26 cellular contexts compared by ENCODE assay signal in genomic region chr4:62408467-62408866, GRCh38.
DNase-seq lines count a peak whose midpoint lies in the region; ATAC-seq and TF ChIP-seq lines count a peak whose summit lies in the region.
"Had no signal": no experiment of that assay in that cellular context is flagged by ENCODE, and none has a peak within 500 bp of the region (broad histone marks: within the 10 kb centered on the region; RNA-seq: fewer than 3 reads in every experiment).

No MANE protein-coding gene starts in this region.

- CTCF ChIA-PET in MCF 10A (lab: Yijun Ruan, JAX), result interaction anchor here (0.8 kb wide), 1 partner anchor 1364 kb away, joined by 3 read pairs; no protein-coding TSS in a partner anchor

- POLR2A ChIA-PET in MCF 10A (lab: Yijun Ruan, JAX), result no interaction called here

- peak; percentile 28 for TF ChIP-seq CTCF in MCF 10A (IDR thresholded peaks at IDR 0.05; ENCODE audit: unreplicated experiment)
- TF ChIP-seq CTCF in breast epithelium (IDR thresholded peaks at IDR 0.05), result no peak
- peak; percentile 35 for TF ChIP-seq CTCF in RWPE2 (IDR thresholded peaks at IDR 0.05; ENCODE audit: poor library complexity, severe bottlenecking)
- peak; percentile 30 for TF ChIP-seq CTCF in fibroblast of pulmonary artery (IDR thresholded peaks at IDR 0.05; ENCODE audit: low read length, missing control alignments)
- TF ChIP-seq CTCF in type B pancreatic cell (conservative IDR thresholded peaks at IDR 0.05), result peak; percentile 32
- no peak for TF ChIP-seq CTCF in prostate gland (IDR thresholded peaks at IDR 0.05)

- intact Hi-C loops in MCF 10A (cut with micrococcal nuclease) (loop anchor here (10.0 kb wide), 1 partner anchor 236 kb away; no protein-coding TSS in a partner anchor), breast epithelium (cut with DNase I; ENCODE audit: low total_unique reads) (no loop called here), prostate gland (cut with DNase I) (no loop called here)

- H3K4me1 Mint-ChIP-seq in MCF 10A (ENCODE audit: insufficient read depth, unreplicated experiment), result no peaks in the 10 kb centered on the region
- H3K4me1 Mint-ChIP-seq in type B pancreatic cell (ENCODE audit: unreplicated experiment), result no peaks in the 10 kb centered on the region
- H3K4me1 Mint-ChIP-seq: B cell; central memory CD8-positive, alpha-beta T cell; H9; neural progenitor cell had no signal

- DNase-seq in MCF 10A (ENCODE audit: unreplicated experiment) (peak; percentile 9), breast epithelium (ENCODE audit: low spot score in 2 of 2) (no peak), RWPE2 (ENCODE audit: low spot score) (no peak), fibroblast of pulmonary artery (ENCODE audit: low read depth) (peak; percentile 25), type B pancreatic cell (ENCODE audit: extremely low spot score, unreplicated experiment) (no peak), prostate gland (ENCODE audit: low spot score) (no peak), C1 segment of cervical spinal cord (lab: John Stamatoyannopoulos, UW) (no peak)
- DNase-seq: activated CD8-positive, alpha-beta T cell treated with anti-CD3 and anti-CD28 coated beads for 36 hours; activated T-cell treated with anti-CD3 and anti-CD28 coated beads for 4 hours; GF-D8; H9; head of caudate nucleus; KBM-7; kidney glomerular epithelial cell; NCI-H2107; NCI-H774; stimulated activated CD4-positive, alpha-beta T cell treated with anti-CD3 and anti-CD28 coated beads, Interleukin-15, amount 100 ng/mL, for 24 hours; stimulated activated naive CD8-positive, alpha-beta T cell treated with anti-CD3 and anti-CD28 coated beads, Interleukin-15, Interleukin-2, amounts not matched to agents 100 U/mL and 50 U/mL, for 24 hours; testis had no signal

- H3K27me3 Mint-ChIP-seq in MCF 10A (ENCODE audit: insufficient read depth, unreplicated experiment) (no peaks in the 10 kb centered on the region), type B pancreatic cell (no peaks in the 10 kb centered on the region)
- H3K27me3 Mint-ChIP-seq: activated CD8-positive, alpha-beta T cell treated with anti-CD3 and anti-CD28 coated beads for 36 hours; activated naive CD8-positive, alpha-beta T cell; B cell; central memory CD8-positive, alpha-beta T cell had no signal

- H3K27me3 ChIP-seq in breast epithelium, result no peaks in the 10 kb centered on the region
- H3K27me3 ChIP-seq in RWPE2 (ENCODE audit: insufficient read depth, poor library complexity, severe bottlenecking), result no peaks in the 10 kb centered on the region
- H3K27me3 ChIP-seq in prostate gland (replicated peaks; ENCODE audit: insufficient read depth), result no peaks in the 10 kb centered on the region
- H3K27me3 ChIP-seq: neural progenitor cell, testis had no signal

- ATAC-seq in RWPE2 (ENCODE audit: low read depth) (no peak), GM18858 (IDR thresholded peaks at IDR 0.05; ENCODE audit: unreplicated experiment) (no peak)
- ATAC-seq: A549; activated CD8-positive, alpha-beta T cell treated with anti-CD3 and anti-CD28 coated beads for 36 hours; stimulated activated naive CD8-positive, alpha-beta T cell treated with anti-CD3 and anti-CD28 coated beads, Interleukin-15, Interleukin-2, amounts not matched to agents 100 U/mL and 50 U/mL, for 24 hours had no signal

- no peaks in the 10 kb centered on the region for H3K9me3 Mint-ChIP-seq in MCF 10A (ENCODE audit: unreplicated experiment)
- no peaks in the 10 kb centered on the region for H3K9me3 Mint-ChIP-seq in type B pancreatic cell
- H3K9me3 Mint-ChIP-seq: H9, neural progenitor cell had no signal

- H3K4me3 ChIP-seq in breast epithelium (no peak overlapping the region), RWPE2 (ENCODE audit: severe bottlenecking) (no peak overlapping the region), fibroblast of pulmonary artery (replicated peaks; ENCODE audit: low read depth, low read length) (no peak overlapping the region), prostate gland (no peak overlapping the region)
- H3K4me3 ChIP-seq: A549, neural progenitor cell, testis had no signal

- H3K27ac Mint-ChIP-seq in MCF 10A (ENCODE audit: low read depth, unreplicated experiment), result no peak overlapping the region
- no peak overlapping the region for H3K27ac Mint-ChIP-seq in type B pancreatic cell
- H3K27ac Mint-ChIP-seq: activated CD8-positive, alpha-beta T cell treated with anti-CD3 and anti-CD28 coated beads for 36 hours; activated naive CD8-positive, alpha-beta T cell; B cell; H9; neural progenitor cell had no signal

- H3K9me3 ChIP-seq in breast epithelium (no peaks in the 10 kb centered on the region), RWPE2 (ENCODE audit: severe bottlenecking) (peaks cover 1% of the 10 kb centered on the region), prostate gland (no peaks in the 10 kb centered on the region)
- H3K9me3 ChIP-seq: A549, testis had no signal

- H3K4me1 ChIP-seq in breast epithelium, result no peaks in the 10 kb centered on the region
- H3K4me1 ChIP-seq in RWPE2 (ENCODE audit: insufficient read depth, poor library complexity, severe bottlenecking), result no peaks in the 10 kb centered on the region
- no peaks in the 10 kb centered on the region for H3K4me1 ChIP-seq in prostate gland (replicated peaks)
- H3K4me1 ChIP-seq: A549, neural progenitor cell, testis had no signal

- H3K36me3 ChIP-seq in breast epithelium, result no peaks in the 10 kb centered on the region
- no peaks in the 10 kb centered on the region for H3K36me3 ChIP-seq in RWPE2 (ENCODE audit: low read depth)
- H3K36me3 ChIP-seq in prostate gland, result no peaks in the 10 kb centered on the region
- H3K36me3 ChIP-seq: neural progenitor cell had no signal

- H3K4me3 Mint-ChIP-seq in MCF 10A (ENCODE audit: unreplicated experiment) (no peak overlapping the region), type B pancreatic cell (no peak overlapping the region)
- H3K4me3 Mint-ChIP-seq: activated CD8-positive, alpha-beta T cell treated with anti-CD3 and anti-CD28 coated beads for 36 hours; activated naive CD8-positive, alpha-beta T cell; B cell; central memory CD8-positive, alpha-beta T cell; H9; neural progenitor cell had no signal

- H3K36me3 Mint-ChIP-seq in MCF 10A (ENCODE audit: insufficient read depth, unreplicated experiment) (no peaks in the 10 kb centered on the region), type B pancreatic cell (no peaks in the 10 kb centered on the region)
- H3K36me3 Mint-ChIP-seq: activated naive CD8-positive, alpha-beta T cell; neural progenitor cell had no signal

- BruUV-seq in MCF 10A (replicated peaks; lab: Mats Ljungman, UMichigan), result no TSS peak

- no peak overlapping the region for H3K27ac ChIP-seq in breast epithelium
- H3K27ac ChIP-seq in RWPE2 (ENCODE audit: poor library complexity, severe bottlenecking), result no peak overlapping the region
- H3K27ac ChIP-seq in prostate gland, result no peak overlapping the region
- H3K27ac ChIP-seq: A549, neural progenitor cell, RWPE1, testis had no signal

- TF ChIP-seq POLR2A in breast epithelium (IDR thresholded peaks at IDR 0.05) (no peak), prostate gland (IDR thresholded peaks at IDR 0.05) (no peak)

Comparison
In these comparisons a context has a peak if more than half of its experiments do, and no peak if none do; other contexts are left out.
1. DNase-seq: peak in MCF 10A (single experiment) and fibroblast of pulmonary artery (single experiment); none in breast epithelium (0 of 2), RWPE2 (single experiment), type B pancreatic cell (single experiment), prostate gland (single experiment) and C1 segment of cervical spinal cord (0 of 14).
2. CTCF ChIP-seq: peak in MCF 10A (single experiment), RWPE2 (single experiment), fibroblast of pulmonary artery (single experiment) and type B pancreatic cell (single experiment); none in breast epithelium (0 of 3) and prostate gland (0 of 4).